ENCODE assay signal across 8 cellular contexts in genomic region chr12:26114720-26115406, GRCh38. TPM values are rescaled to one million over a fixed set of nuclear protein-coding genes. Genes with fewer than 3 reads are reported as not detected.
DNase-seq lines count a peak whose midpoint lies in the region; ATAC-seq and TF ChIP-seq lines count a peak whose summit lies in the region.

No MANE protein-coding gene starts in this region.

- H3K9ac ChIP-seq in Karpas-422 (ENCODE audit: low read length): no peak overlapping the region

- no peaks in the 10 kb centered on the region for H3K36me3 ChIP-seq in Karpas-422 (ENCODE audit: insufficient read depth, low read length)

- ATAC-seq in naive B cell (ENCODE audit: low read depth in 2 of 2) (no peak), GM19397 (IDR thresholded peaks at IDR 0.05; ENCODE audit: unreplicated experiment) (no peak)

- H3K27ac ChIP-seq in AG04450 (ENCODE audit: low read depth, low read length): peak overlapping the region; percentile 79
- H3K27ac ChIP-seq in Karpas-422 (ENCODE audit: low read length): no peak overlapping the region

- no peaks in the 10 kb centered on the region for H3K36me3 Mint-ChIP-seq in dendritic cell treated with granulocyte-macrophage colony-stimulating factor and Interleukin-4, amounts not matched to agents 40 ng/mL and 50 ng/mL, for 4 days (ENCODE audit: low read depth)
- no peaks in the 10 kb centered on the region for H3K36me3 Mint-ChIP-seq in naive B cell

- no peaks in the 10 kb centered on the region for H4K20me1 ChIP-seq in Karpas-422 (ENCODE audit: insufficient read depth, low read depth, low read length)

- no peaks in the 10 kb centered on the region for H3K9me2 ChIP-seq in Karpas-422 (replicated peaks; ENCODE audit: insufficient read depth, low read length)

- H3K4me3 Mint-ChIP-seq in dendritic cell treated with granulocyte-macrophage colony-stimulating factor and Interleukin-4, amounts not matched to agents 40 ng/mL and 50 ng/mL, for 4 days: peak overlapping the region; percentile 74
- peak overlapping the region; percentile 76 to 94 (median 85) for H3K4me3 Mint-ChIP-seq in naive B cell

- H3K27me3 ChIP-seq in AG04450 (ENCODE audit: control insufficient read depth, insufficient read depth, low read length) (no peaks in the 10 kb centered on the region), Karpas-422 (ENCODE audit: low read length) (no peaks in the 10 kb centered on the region)

- H3K9me3 ChIP-seq in AG04450 (ENCODE audit: control insufficient read depth, insufficient read depth, low read length): no peaks in the 10 kb centered on the region
- H3K9me3 ChIP-seq in Karpas-422 (ENCODE audit: low read length): no peaks in the 10 kb centered on the region

- POLR2A ChIA-PET in AG04450 (lab: Yijun Ruan, JAX): interaction anchor here (0.6 to 1.0 kb wide), 3 partner anchors 8 to 587 kb away, joined by 3 read pairs; no protein-coding TSS in a partner anchor

- peak overlapping the region; percentile 76 for H3K27ac Mint-ChIP-seq in dendritic cell treated with granulocyte-macrophage colony-stimulating factor and Interleukin-4, amounts not matched to agents 40 ng/mL and 50 ng/mL, for 4 days
- H3K27ac Mint-ChIP-seq in naive B cell: peak overlapping the region; percentile 72 to 97 (median 94)

- H3K4me1 Mint-ChIP-seq in dendritic cell treated with granulocyte-macrophage colony-stimulating factor and Interleukin-4, amounts not matched to agents 40 ng/mL and 50 ng/mL, for 4 days (ENCODE audit: low read depth): peaks cover 33% of the 10 kb centered on the region
- H3K4me1 Mint-ChIP-seq in naive B cell: peaks cover 16 to 48% (median 45%) of the 10 kb centered on the region in 3 donors

- peaks cover 50% of the 10 kb centered on the region for H3K4me1 ChIP-seq in Karpas-422 (ENCODE audit: low read length)

- CTCF ChIA-PET in AG04450 (lab: Charles Lee): interaction anchor here (0.6 to 9.1 kb wide), 6 partner anchors 15 to 678 kb away, joined by 3 to 80 read pairs (median 4); no protein-coding TSS in a partner anchor

- H3K4me2 ChIP-seq in Karpas-422 (ENCODE audit: low read depth, low read length, poor library complexity, severe bottlenecking): peak overlapping the region; percentile 92

- TF ChIP-seq CTCF in AG04450 (IDR thresholded peaks at IDR 0.05; ENCODE audit: low read depth, low read length): no peak

- H3K79me2 ChIP-seq in Karpas-422 (ENCODE audit: low read length): no peaks in the 10 kb centered on the region

- H3K27me3 Mint-ChIP-seq in dendritic cell treated with granulocyte-macrophage colony-stimulating factor and Interleukin-4, amounts not matched to agents 40 ng/mL and 50 ng/mL, for 4 days: peaks cover 41% of the 10 kb centered on the region
- H3K27me3 Mint-ChIP-seq in naive B cell: peaks cover 0 to 5% (median 5%) of the 10 kb centered on the region in 3 donors

- H3K9me3 Mint-ChIP-seq in dendritic cell treated with granulocyte-macrophage colony-stimulating factor and Interleukin-4, amounts not matched to agents 40 ng/mL and 50 ng/mL, for 4 days: no peaks in the 10 kb centered on the region
- H3K9me3 Mint-ChIP-seq in naive B cell: no peaks in the 10 kb centered on the region

- no peak for DNase-seq in AG04450 (ENCODE audit: low read depth, low spot score)
- no peak for DNase-seq in Karpas-422
- no peak for DNase-seq in naive B cell
- no peak for DNase-seq in SHP77 (lab: John Stamatoyannopoulos, UW)
- DNase-seq in NCI-H2171 treated with DMSO at 0.1 percent for 48 hours (lab: John Stamatoyannopoulos, UW): no peak
- no peak for DNase-seq in mesenteric fat pad (ENCODE audit: low spot score)

- peak overlapping the region; percentile 94; the same call in 1 of the 2 replicates for H2AFZ ChIP-seq in Karpas-422 (ENCODE audit: low read length)

- intact Hi-C loops in dendritic cell treated with granulocyte-macrophage colony-stimulating factor and Interleukin-4, amounts not matched to agents 40 ng/mL and 50 ng/mL, for 4 days (cut with micrococcal nuclease): loop anchor here (5.0 kb wide), 1 partner anchor 357 kb away; no protein-coding TSS in a partner anchor

- H3K4me3 ChIP-seq in AG04450 (ENCODE audit: low read depth, low read length) (peak overlapping the region; percentile 62), Karpas-422 (ENCODE audit: low read length) (peak overlapping the region; percentile 74; the same call in 1 of the 2 replicates)

RNA-seq across cellular contexts. Expression of gene BHLHE41, which starts 10.0 kb away (rescaled TPM):
- polyA plus RNA-seq in AG04450 (2011; rRNA removed) (0.96 and 1.7 TPM in 2 replicates), naive B cell (ENCODE audit: low read depth in 6 of 6) (1 to 10 TPM in 4 of 6 donors, under 1 TPM in 1, not detected in 1; 0.56 to 5.7 (median 2.3) TPM)
- polyA minus RNA-seq in AG04450 (2011; rRNA and poly(A)+ RNA removed): 1.4 and 2.6 TPM in 2 replicates
- 1.6 and 2.2 TPM in 2 replicates for total RNA-seq in Karpas-422 (2014; rRNA removed; shearing (Covaris generic); ENCODE audit: low replicate concordance)
- total RNA-seq in mesenteric fat pad: 21.0 TPM
